Comparison of ENCODE assay signal across 23 cellular contexts in the genomic region with DNA sequence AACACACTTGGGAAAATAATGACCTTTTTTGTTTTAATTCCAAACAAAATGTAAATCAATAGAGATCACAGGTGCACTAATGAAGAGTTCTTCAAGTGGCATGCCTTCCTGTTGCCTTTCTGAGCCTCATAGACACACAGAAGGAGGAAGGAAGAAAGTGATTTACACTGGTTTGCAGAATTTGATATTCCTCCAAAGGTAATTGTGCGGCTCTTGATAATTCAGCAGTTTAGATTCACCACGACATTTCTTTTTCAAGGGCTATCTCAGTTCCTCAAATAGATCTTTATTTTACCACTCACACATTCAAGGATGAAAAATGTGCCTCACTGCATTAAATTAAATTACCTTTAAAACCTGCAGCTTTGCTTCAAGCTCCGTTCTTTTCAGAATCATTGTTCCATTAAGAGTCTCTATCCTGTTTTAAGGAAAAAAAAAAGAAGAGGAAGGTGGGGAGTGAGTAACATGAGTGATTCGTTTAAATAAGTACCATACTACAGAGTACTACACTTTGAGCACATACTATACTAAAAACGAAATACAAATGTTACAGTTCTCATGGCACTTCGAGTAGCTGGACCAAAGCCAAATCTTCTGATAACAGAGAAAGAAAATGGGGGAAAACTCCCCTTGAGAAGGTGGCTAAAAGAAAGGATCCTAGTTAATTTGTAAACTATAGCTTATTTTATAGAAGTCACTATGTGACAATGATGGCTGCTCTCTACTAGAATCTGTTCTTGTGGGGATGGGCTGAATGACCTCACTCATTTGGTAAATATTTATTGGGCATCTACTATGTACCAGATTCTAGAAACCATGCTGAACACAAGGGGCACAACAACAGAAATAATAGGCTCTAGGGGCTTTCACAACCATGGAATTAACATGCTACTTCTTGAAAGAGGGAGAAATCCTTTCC. TPM values are rescaled to one million over a fixed set of nuclear protein-coding genes. Genes with fewer than 3 reads are reported as not detected.
DNase-seq lines count a peak whose midpoint lies in the region; ATAC-seq, FAIRE-seq and TF ChIP-seq lines count a peak whose summit lies in the region.
"Had no signal": no experiment of that assay in that cellular context is flagged by ENCODE, and none has a peak within 500 bp of the region (broad histone marks: within the 10 kb centered on the region; RNA-seq: fewer than 3 reads in every experiment).

No MANE protein-coding gene starts in this region.

- peaks cover 0 to 21% (median 12%) of the 10 kb centered on the region in 3 donors for H3K9me3 Mint-ChIP-seq in T-cell
- H3K9me3 Mint-ChIP-seq in stimulated activated naive B cell treated with anti-CD40 and anti-IgM and Interleukin-4, amounts not matched to agents 10 μg/mL and 1 μg/mL and 100 μg/mL, for 72 hours: peaks cover 0 to 3% of the 10 kb centered on the region in 2 donors
- H3K9me3 Mint-ChIP-seq: type B pancreatic cell had no signal

- H3K4ac ChIP-seq in neuronal stem cell (ENCODE audit: low read length): no peak overlapping the region

- no peak overlapping the region for H2BK5ac ChIP-seq in neuronal stem cell (ENCODE audit: low read length)

- H3K27ac ChIP-seq in right atrium auricular region (peak overlapping the region; percentile 23 to 48), heart right ventricle (no peak overlapping the region), K562 (ENCODE audit: extremely low read depth, low read depth, low read length) (no peak overlapping the region), ascending aorta (no peak overlapping the region), neuronal stem cell (replicated peaks; ENCODE audit: low read length) (no peak overlapping the region)
- H3K27ac ChIP-seq: brain microvascular endothelial cell, colonic mucosa, hepatocyte had no signal

- CTCF ChIA-PET in T-cell (lab: Charles Lee) (interaction anchor here (0.9 to 1.3 kb wide), 4 partner anchors 11 to 100 kb away, joined by 3 to 5 read pairs (median 3); no protein-coding TSS in a partner anchor), K562 (lab: Yijun Ruan, JAX; ENCODE audit: low intra/inter-chr PET ratio) (no interaction called here)

- POLR2A ChIA-PET in T-cell (lab: Charles Lee) (interaction anchor here (0.5 to 11.7 kb wide), 8 partner anchors 9 to 33 kb away, joined by 3 to 216 read pairs (median 4); no protein-coding TSS in a partner anchor), K562 (lab: Yijun Ruan, JAX) (no interaction called here)

- H3K79me1 ChIP-seq in neuronal stem cell (ENCODE audit: low read depth, low read length): no peaks in the 10 kb centered on the region

- no peak overlapping the region for H3K23ac ChIP-seq in neuronal stem cell (ENCODE audit: low read depth, low read length, poor library complexity)

- intact Hi-C loops in heart right ventricle (cut with DNase I): no loop called here
- intact Hi-C loops in K562 (cut with micrococcal nuclease): no loop called here
- intact Hi-C loops in ascending aorta (cut with DNase I): no loop called here

- H4K91ac ChIP-seq in neuronal stem cell (ENCODE audit: low read depth, low read length, poor library complexity): no peak overlapping the region

- H2BK12ac ChIP-seq in neuronal stem cell (ENCODE audit: low read length): no peak overlapping the region

- peaks cover 0 to 19% of the 10 kb centered on the region in 2 donors for H3K9me3 ChIP-seq in right atrium auricular region
- H3K9me3 ChIP-seq in heart right ventricle: peaks cover 0 to 29% (median 14%) of the 10 kb centered on the region in 11 donors
- no peaks in the 10 kb centered on the region for H3K9me3 ChIP-seq in K562 (replicated peaks; ENCODE audit: control insufficient read depth, insufficient read depth, low read depth, low read length)
- H3K9me3 ChIP-seq in ascending aorta: no peaks in the 10 kb centered on the region
- peaks cover 0 to 2% of the 10 kb centered on the region in 2 donors for H3K9me3 ChIP-seq in neuronal stem cell (replicated peaks in 1 of 2; ENCODE audit: control insufficient read depth in 2 of 2, insufficient read depth in 1 of 2, low read depth in 1 of 2, low read length in 2 of 2)
- H3K9me3 ChIP-seq: colonic mucosa had no signal

- no peak overlapping the region for H3K14ac ChIP-seq in neuronal stem cell (ENCODE audit: low read length)

- H2AFZ ChIP-seq in K562 (ENCODE audit: low read depth, low read length) (no peak overlapping the region), neuronal stem cell (ENCODE audit: low read length) (no peak overlapping the region)
- H2AFZ ChIP-seq: hepatocyte had no signal

- ATAC-seq in heart right ventricle (no peak), T-cell (replicated peaks in 1 of 4) (peak in 1 of 4 experiments; percentile 15), K562 (no peak)
- peak; percentile 61 to 65 for ATAC-seq in stimulated activated naive B cell treated with anti-CD40 and anti-IgM and Interleukin-4, amounts not matched to agents 10 μg/mL and 1 μg/mL and 100 μg/mL, for 72 hours (replicated peaks)

- FAIRE-seq in K562 (lab: Jason Lieb, UNC): no peak
- FAIRE-seq: endothelial cell of umbilical vein, H1, HTR-8/SVneo had no signal

- H3K9me1 ChIP-seq in K562 (ENCODE audit: control insufficient read depth, insufficient read depth, low read length): no peaks in the 10 kb centered on the region

- H4K20me1 ChIP-seq in K562 (replicated peaks; ENCODE audit: control insufficient read depth, insufficient read depth, low read length): no peaks in the 10 kb centered on the region

- peaks cover 92% of the 10 kb centered on the region for H3K36me3 Mint-ChIP-seq in T-cell
- peaks cover 65 to 78% of the 10 kb centered on the region in 2 donors for H3K36me3 Mint-ChIP-seq in stimulated activated naive B cell treated with anti-CD40 and anti-IgM and Interleukin-4, amounts not matched to agents 10 μg/mL and 1 μg/mL and 100 μg/mL, for 72 hours
- H3K36me3 Mint-ChIP-seq: type B pancreatic cell had no signal

- no peak for TF ChIP-seq POLR2A in K562 (conservative IDR thresholded peaks at IDR 0.05)

- no peak for TF ChIP-seq CTCF in right atrium auricular region (IDR thresholded peaks at IDR 0.05)
- no peak for TF ChIP-seq CTCF in heart right ventricle (IDR thresholded peaks at IDR 0.05)
- TF ChIP-seq CTCF in K562 (IDR thresholded peaks at IDR 0.05 in 2 of 3, conservative IDR thresholded peaks at IDR 0.05 in 1 of 3; ENCODE audit: insufficient read depth in 2 of 3, low read depth in 1 of 3, low read length in 3 of 3): no peak
- no peak for TF ChIP-seq CTCF in ascending aorta (IDR thresholded peaks at IDR 0.05)

- DNase-seq in right atrium auricular region (ENCODE audit: low spot score) (no peak), heart right ventricle (no peak), T-cell (no peak), K562 (ENCODE audit: extremely low read depth in 1 of 4, low spot score in 3 of 4) (no peak), ascending aorta (ENCODE audit: low spot score in 2 of 2) (no peak), neuronal stem cell (ENCODE audit: low spot score) (no peak), DMS153 (lab: John Stamatoyannopoulos, UW) (no peak)
- no peak for DNase-seq in stimulated activated naive B cell treated with anti-CD40 and anti-IgM and Interleukin-4, amounts not matched to agents 10 μg/mL and 1 μg/mL and 100 μg/mL, for 72 hours
- DNase-seq: brain microvascular endothelial cell; colonic mucosa; EL; NCI-H1105; NCI-H2081; NCI-H524; posterior cingulate gyrus; SHP77; stimulated activated CD4-positive, alpha-beta T cell treated with anti-CD3 and anti-CD28 coated beads, Interleukin-1b, Interleukin-23, amount 100 ng/mL, for 48 hours had no signal

- H3K36me3 ChIP-seq in right atrium auricular region (no peaks in the 10 kb centered on the region), heart right ventricle (peaks cover 0 to 97% (median 0%) of the 10 kb centered on the region in 9 donors), K562 (ENCODE audit: control insufficient read depth, insufficient read depth, low read length) (no peaks in the 10 kb centered on the region), ascending aorta (no peaks in the 10 kb centered on the region), neuronal stem cell (replicated peaks in 1 of 2; ENCODE audit: control insufficient read depth in 2 of 2, insufficient read depth in 2 of 2, low read length in 2 of 2) (no peaks in the 10 kb centered on the region)
- H3K36me3 ChIP-seq: brain microvascular endothelial cell, colonic mucosa had no signal

- no peak for TF ChIP-seq EP300 in K562 (IDR thresholded peaks at IDR 0.05; ENCODE audit: low read length)

- in situ Hi-C loops in K562 (cut with MboI): no loop called here

- no peaks in the 10 kb centered on the region for H3K27me3 Mint-ChIP-seq in T-cell
- no peaks in the 10 kb centered on the region for H3K27me3 Mint-ChIP-seq in stimulated activated naive B cell treated with anti-CD40 and anti-IgM and Interleukin-4, amounts not matched to agents 10 μg/mL and 1 μg/mL and 100 μg/mL, for 72 hours
- H3K27me3 Mint-ChIP-seq: type B pancreatic cell had no signal

- no peak overlapping the region for H3K18ac ChIP-seq in neuronal stem cell (ENCODE audit: low read length)

- H3K9ac ChIP-seq in K562 (ENCODE audit: insufficient read depth in 1 of 2, low read depth in 2 of 2, low read length in 2 of 2): no peak overlapping the region
- no peak overlapping the region for H3K9ac ChIP-seq in neuronal stem cell (ENCODE audit: low read depth, low read length, poor library complexity)

- no peak for TF ChIP-seq RAD21 in K562 (CRISPR knock-in tag; conservative IDR thresholded peaks at IDR 0.05 in 1 of 2, IDR thresholded peaks at IDR 0.05 in 1 of 2)

- H4K8ac ChIP-seq in neuronal stem cell (ENCODE audit: low read depth, low read length): no peak overlapping the region

- peaks cover 0 to 4% of the 10 kb centered on the region in 2 donors for H3K4me1 ChIP-seq in right atrium auricular region
- peaks cover 0 to 5% (median 0%) of the 10 kb centered on the region in 9 donors for H3K4me1 ChIP-seq in heart right ventricle
- no peaks in the 10 kb centered on the region for H3K4me1 ChIP-seq in K562 (replicated peaks in 1 of 2; ENCODE audit: control insufficient read depth in 2 of 2, insufficient read depth in 2 of 2, low read length in 2 of 2)
- H3K4me1 ChIP-seq in ascending aorta: no peaks in the 10 kb centered on the region
- H3K4me1 ChIP-seq in neuronal stem cell (ENCODE audit: control insufficient read depth in 2 of 2, insufficient read depth in 1 of 2, low read depth in 1 of 2, low read length in 2 of 2): no peaks in the 10 kb centered on the region
- H3K4me1 ChIP-seq: colonic mucosa had no signal

- H3K4me3 Mint-ChIP-seq in T-cell: peak overlapping the region; percentile 31 to 96 (median 37)
- peak overlapping the region in 1 of 2 donors; percentile 11 for H3K4me3 Mint-ChIP-seq in stimulated activated naive B cell treated with anti-CD40 and anti-IgM and Interleukin-4, amounts not matched to agents 10 μg/mL and 1 μg/mL and 100 μg/mL, for 72 hours
- H3K4me3 Mint-ChIP-seq: type B pancreatic cell had no signal

- H3K4me2 ChIP-seq in K562 (ENCODE audit: insufficient read depth, low read length) (no peak overlapping the region), neuronal stem cell (ENCODE audit: insufficient read depth, low read length, poor library complexity, severe bottlenecking) (no peak overlapping the region)
- H3K4me2 ChIP-seq: hepatocyte had no signal

- H3K4me3 ChIP-seq in right atrium auricular region (no peak overlapping the region), heart right ventricle (no peak overlapping the region), K562 (no peak overlapping the region), ascending aorta (no peak overlapping the region), neuronal stem cell (ENCODE audit: low read length in 2 of 2) (no peak overlapping the region)
- H3K4me3 ChIP-seq: colonic mucosa, hepatocyte had no signal

- H3K27ac Mint-ChIP-seq in T-cell: peak overlapping the region; percentile 93 to 94
- H3K27ac Mint-ChIP-seq in stimulated activated naive B cell treated with anti-CD40 and anti-IgM and Interleukin-4, amounts not matched to agents 10 μg/mL and 1 μg/mL and 100 μg/mL, for 72 hours: peak overlapping the region; percentile 65
- H3K27ac Mint-ChIP-seq: type B pancreatic cell had no signal

- H3K27me3 ChIP-seq in right atrium auricular region (no peaks in the 10 kb centered on the region), heart right ventricle (no peaks in the 10 kb centered on the region), K562 (ENCODE audit: control insufficient read depth in 2 of 2, insufficient read depth in 2 of 2, low read length in 2 of 2) (no peaks in the 10 kb centered on the region), ascending aorta (no peaks in the 10 kb centered on the region), neuronal stem cell (ENCODE audit: control insufficient read depth in 3 of 3, insufficient read depth in 3 of 3, low read depth in 1 of 3, low read length in 3 of 3) (no peaks in the 10 kb centered on the region)
- H3K27me3 ChIP-seq: brain microvascular endothelial cell, colonic mucosa, hepatocyte had no signal

- H2AK5ac ChIP-seq in neuronal stem cell (ENCODE audit: low read depth, low read length): no peak overlapping the region

- peaks cover 78 to 83% (median 81%) of the 10 kb centered on the region in 3 donors for H3K4me1 Mint-ChIP-seq in T-cell
- H3K4me1 Mint-ChIP-seq in stimulated activated naive B cell treated with anti-CD40 and anti-IgM and Interleukin-4, amounts not matched to agents 10 μg/mL and 1 μg/mL and 100 μg/mL, for 72 hours: peaks cover 18 to 54% of the 10 kb centered on the region in 2 donors

- no TSS peak for BruUV-seq in K562 (replicated peaks; lab: Mats Ljungman, UMichigan)

- 58 to 61% methylated on average over 6 of the region's 6 CpGs for WGBS in heart right ventricle, 2 donors
- under 1% methylated on average over 6 of the region's 6 CpGs for WGBS in K562 (ENCODE audit: insufficient coverage, low coverage, missing lambda C conversion rate)
- no CpG with 5 or more reads among the region's 6 CpGs for WGBS in neuronal stem cell (ENCODE audit: extremely low coverage in 2 of 2, insufficient read length in 2 of 2, insufficient replicate concordance in 1 of 2), 2 donors

- H2BK15ac ChIP-seq in neuronal stem cell (ENCODE audit: low read length): no peak overlapping the region

- no peak overlapping the region for H2BK120ac ChIP-seq in neuronal stem cell (ENCODE audit: low read depth, low read length)

- H3K79me2 ChIP-seq in K562 (ENCODE audit: control insufficient read depth, insufficient read depth, low read length): no peaks in the 10 kb centered on the region
- H3K79me2 ChIP-seq: hepatocyte had no signal

RNA-seq across cellular contexts. Expression of a gene that starts 16.6 kb away (rescaled TPM):
- total RNA-seq in right atrium auricular region (1 to 10 TPM; 3.3 to 4.8 TPM), heart right ventricle (10 to 100 TPM in 1 of 10 donors, 1 to 10 TPM in 8, under 1 TPM in 1; 0.85 to 13.7 (median 1.7) TPM), T-cell (100 to 1,000 TPM; 264 to 465 (median 273) TPM), K562 (2014; rRNA removed) (0.12 TPM in 1 of 2 replicates, not detected in the other), K562 (2014; rRNA removed; fragmentation: Illumina TruSeq; extraction: Trizol) (0.16 and 0.29 TPM in 2 replicates), K562 (2015; rRNA removed; fragmentation: Illumina TruSeq; extraction: Trizol) (0.23 and 0.33 TPM in 2 replicates), K562 (2021) (0.33 and 0.42 TPM in 2 replicates), ascending aorta (5.5 TPM)
- polyA plus RNA-seq in heart right ventricle (under 1 TPM; 0.73 to 0.86 TPM), K562 (2011; rRNA removed) (0.08 and 0.13 TPM in 2 replicates), K562 (2014; fragmentation: Illumina TruSeq; extraction: Trizol) (0.12 and 0.24 TPM in 2 replicates), K562 (2014; fragmentation: Nextera tagmentation; extraction: Ambion mirVana) (under 1 TPM; 0.10 to 0.35 TPM), K562 (2014; rRNA removed) (0.03 and 0.22 TPM in 2 replicates)
- total RNA-seq in K562 (2011; cell fraction: chromatin; rRNA removed; ENCODE audit: low replicate concordance): 0.18 TPM in 1 of 2 replicates, not detected in the other
- total RNA-seq in K562 (2011; cell fraction: nucleolus; rRNA removed): not detected in 2 replicates
- not detected in 2 replicates for total RNA-seq in K562 (2011; cell fraction: nucleoplasm; rRNA removed)
- polyA plus RNA-seq in K562 (2011; cell fraction: cytosol; rRNA removed): 0.03 and 0.10 TPM in 2 replicates
- 0.31 and 0.34 TPM in 2 replicates for polyA plus RNA-seq in K562 (2011; cell fraction: nucleus; rRNA removed)
- polyA plus RNA-seq in K562 (2012): 0.36 and 0.57 TPM in 2 replicates
- polyA minus RNA-seq in K562 (2011; rRNA and poly(A)+ RNA removed): 0.27 and 0.42 TPM in 2 replicates
- polyA minus RNA-seq in K562 (2011; cell fraction: cytosol; rRNA and poly(A)+ RNA removed): not detected in 2 replicates
- polyA minus RNA-seq in K562 (2011; cell fraction: nucleus; rRNA and poly(A)+ RNA removed): not detected in 2 replicates
- 0.03 TPM for polyA plus RNA-seq in neuronal stem cell (2013, experiment 1 of 2)
- not detected for polyA plus RNA-seq in neuronal stem cell (2013, experiment 2 of 2)
- total RNA-seq: endothelial cell of umbilical vein, H1, lung microvascular endothelial cell had no signal
- polyA plus RNA-seq: endothelial cell of umbilical vein had no signal

Comparison
In these comparisons a context has a peak if more than half of its experiments do, and no peak if none do; other contexts are left out.
1. H3K27ac ChIP-seq: peak in right atrium auricular region (2 of 2); none in heart right ventricle (0 of 10), K562 (single experiment), ascending aorta (0 of 2) and neuronal stem cell (single experiment).
2. ATAC-seq: peak in stimulated activated naive B cell treated with anti-CD40 and anti-IgM and Interleukin-4, amounts not matched to agents 10 μg/mL and 1 μg/mL and 100 μg/mL, for 72 hours (2 of 2); none in heart right ventricle (0 of 8) and K562 (single experiment).
3. RNA of a gene that starts 16.6 kb away (total RNA-seq): 264 to 465 TPM in T-cell; 5.5 TPM in ascending aorta (single experiment), 3.3 to 4.8 TPM in right atrium auricular region, 0.85 to 13.7 TPM in heart right ventricle and 0.12 to 0.42 TPM in K562; every median in the first group is over 10 times any median in the second.